Comparison of ENCODE assay signal across 3 cellular contexts in the genomic region with DNA sequence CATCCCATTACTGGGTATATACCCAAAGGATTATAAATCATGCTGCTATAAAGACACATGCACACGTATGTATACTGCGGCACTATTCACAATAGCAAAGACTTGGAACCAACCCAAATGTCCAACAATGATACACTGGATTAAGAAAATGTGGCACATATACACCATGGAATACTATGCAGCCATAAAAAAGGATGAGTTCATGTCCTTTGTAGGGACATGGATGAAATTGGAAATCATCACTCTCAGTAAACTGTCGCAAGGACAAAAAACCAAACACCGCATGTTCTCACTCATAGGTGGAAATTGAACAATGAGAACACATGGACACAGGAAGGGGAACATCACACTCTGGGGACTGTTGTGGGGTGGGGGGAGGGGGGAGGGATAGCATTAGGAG. TPM values are rescaled to one million over a fixed set of nuclear protein-coding genes. Genes with fewer than 3 reads are reported as not detected.
DNase-seq lines count a peak whose midpoint lies in the region; ATAC-seq, FAIRE-seq and TF ChIP-seq lines count a peak whose summit lies in the region.
"Not testable (repeated sequence)": the region's sequence is repeated elsewhere in the genome, so short reads cannot be mapped to it uniquely, and the experiment has no call there.

No MANE protein-coding gene starts in this region.

- not testable (repeated sequence) for TF ChIP-seq POLR2A in K562 (conservative IDR thresholded peaks at IDR 0.05)

- DNase-seq in K562 (ENCODE audit: extremely low read depth in 1 of 4, low spot score in 3 of 4), result not testable (repeated sequence)

- H4K20me1 ChIP-seq in K562 (replicated peaks; ENCODE audit: control insufficient read depth, insufficient read depth, low read length), result not testable (repeated sequence)

- H3K4me1 Mint-ChIP-seq in stimulated activated naive CD8-positive, alpha-beta T cell treated with anti-CD3 and anti-CD28 coated beads, Interleukin-15, Interleukin-2, amounts not matched to agents 100 ng/mL and 50 ng/mL, for 24 hours (ENCODE audit: low read depth), result peaks cover 24% of the 10 kb centered on the region

- CTCF ChIA-PET in HEK293 (lab: Yijun Ruan, JAX); K562 (lab: Yijun Ruan, JAX; ENCODE audit: low intra/inter-chr PET ratio): not testable (repeated sequence)

- H3K9ac ChIP-seq in K562 (ENCODE audit: insufficient read depth in 1 of 2, low read depth in 2 of 2, low read length in 2 of 2), result not testable (repeated sequence)

- WGBS in K562 (ENCODE audit: insufficient coverage, low coverage, missing lambda C conversion rate), result 88% methylated on average over 2 of the region's 4 CpGs

- H3K79me2 ChIP-seq in K562 (ENCODE audit: control insufficient read depth, insufficient read depth, low read length), result not testable (repeated sequence)

- H3K9me3 Mint-ChIP-seq in stimulated activated naive CD8-positive, alpha-beta T cell treated with anti-CD3 and anti-CD28 coated beads, Interleukin-15, Interleukin-2, amounts not matched to agents 100 ng/mL and 50 ng/mL, for 24 hours, result not testable (repeated sequence)

- not testable (repeated sequence) for H3K9me1 ChIP-seq in K562 (ENCODE audit: control insufficient read depth, insufficient read depth, low read length)

- H3K27me3 ChIP-seq in K562 (ENCODE audit: control insufficient read depth in 2 of 2, insufficient read depth in 2 of 2, low read length in 2 of 2), result not testable (repeated sequence)

- not testable (repeated sequence) for TF ChIP-seq RAD21 in K562 (CRISPR knock-in tag; conservative IDR thresholded peaks at IDR 0.05 in 1 of 2, IDR thresholded peaks at IDR 0.05 in 1 of 2)

- POLR2A ChIA-PET in HEK293 (lab: Yijun Ruan, JAX); K562 (lab: Yijun Ruan, JAX): not testable (repeated sequence)

- not testable (repeated sequence) for BruUV-seq in K562 (replicated peaks; lab: Mats Ljungman, UMichigan)

- H3K4me2 ChIP-seq in K562 (ENCODE audit: insufficient read depth, low read length), result not testable (repeated sequence)

- not testable (repeated sequence) for H3K4me3 ChIP-seq in HEK293 (ENCODE audit: low read depth, low read length); K562

- peak overlapping the region; percentile 63 for H3K27ac Mint-ChIP-seq in stimulated activated naive CD8-positive, alpha-beta T cell treated with anti-CD3 and anti-CD28 coated beads, Interleukin-15, Interleukin-2, amounts not matched to agents 100 ng/mL and 50 ng/mL, for 24 hours

- not testable (repeated sequence) for ATAC-seq in K562

- H3K27me3 Mint-ChIP-seq in stimulated activated naive CD8-positive, alpha-beta T cell treated with anti-CD3 and anti-CD28 coated beads, Interleukin-15, Interleukin-2, amounts not matched to agents 100 ng/mL and 50 ng/mL, for 24 hours, result not testable (repeated sequence)

- H3K36me3 ChIP-seq in HEK293 (ENCODE audit: control insufficient read depth in 2 of 2, insufficient read depth in 1 of 2, low read length in 2 of 2); K562 (ENCODE audit: control insufficient read depth, insufficient read depth, low read length): not testable (repeated sequence)

- H3K9me3 ChIP-seq in HEK293 (ENCODE audit: control insufficient read depth, insufficient read depth, low read depth, low read length); K562 (replicated peaks; ENCODE audit: control insufficient read depth, insufficient read depth, low read depth, low read length): not testable (repeated sequence)

- TF ChIP-seq CTCF in HEK293 (tag by site-specific recombination; IDR thresholded peaks at IDR 0.05); K562 (IDR thresholded peaks at IDR 0.05 in 2 of 3, conservative IDR thresholded peaks at IDR 0.05 in 1 of 3; ENCODE audit: insufficient read depth in 2 of 3, low read depth in 1 of 3, low read length in 3 of 3): not testable (repeated sequence)

- H2AFZ ChIP-seq in K562 (ENCODE audit: low read depth, low read length), result not testable (repeated sequence)

- not testable (repeated sequence) for FAIRE-seq in K562 (lab: Jason Lieb, UNC)

- H3K4me3 Mint-ChIP-seq in stimulated activated naive CD8-positive, alpha-beta T cell treated with anti-CD3 and anti-CD28 coated beads, Interleukin-15, Interleukin-2, amounts not matched to agents 100 ng/mL and 50 ng/mL, for 24 hours, result not testable (repeated sequence)

- not testable (repeated sequence) for H3K27ac ChIP-seq in HEK293 (ENCODE audit: extremely low read depth, low read depth, low read length); K562 (ENCODE audit: extremely low read depth, low read depth, low read length)

- TF ChIP-seq EP300 in K562 (IDR thresholded peaks at IDR 0.05; ENCODE audit: low read length), result not testable (repeated sequence)

- in situ Hi-C loops in K562 (cut with MboI), result not testable (repeated sequence)

- not testable (repeated sequence) for H3K36me3 Mint-ChIP-seq in stimulated activated naive CD8-positive, alpha-beta T cell treated with anti-CD3 and anti-CD28 coated beads, Interleukin-15, Interleukin-2, amounts not matched to agents 100 ng/mL and 50 ng/mL, for 24 hours (ENCODE audit: low read depth)

- not testable (repeated sequence) for H3K4me1 ChIP-seq in HEK293 (ENCODE audit: control insufficient read depth, insufficient read depth, low read length)
- H3K4me1 ChIP-seq in K562 (replicated peaks in 1 of 2; ENCODE audit: control insufficient read depth in 2 of 2, insufficient read depth in 2 of 2, low read length in 2 of 2), result peaks cover 3 to 21% of the 10 kb centered on the region in 2 experiments; a peak in 2 of 5 replicates

- intact Hi-C loops in K562 (cut with micrococcal nuclease), result not testable (repeated sequence)

TF ChIP-seq in K562, 482 proteins besides CTCF, POLR2A, EP300 and RAD21:
- TF ChIP-seq BCOR (IDR thresholded peaks at IDR 0.05), result peak; percentile 53; the same call in 1 of the 2 replicates
- peak; percentile 46 for TF ChIP-seq ZNF146 (CRISPR knock-in tag; IDR thresholded peaks at IDR 0.05; ENCODE audit: unreplicated experiment)

RNA-seq across cellular contexts. Expression of gene CEP120, which starts 35.8 kb away (rescaled TPM):
- total RNA-seq in K562 (2011; cell fraction: chromatin; rRNA removed; ENCODE audit: low replicate concordance), result 90.2 and 99.8 TPM in 2 replicates
- total RNA-seq in K562 (2011; cell fraction: nucleolus; rRNA removed), result 24.0 and 29.1 TPM in 2 replicates
- total RNA-seq in K562 (2011; cell fraction: nucleoplasm; rRNA removed), result 14.7 and 29.8 TPM in 2 replicates
- total RNA-seq in K562 (2014; rRNA removed) (12.4 and 13.6 TPM in 2 replicates), K562 (2014; rRNA removed; fragmentation: Illumina TruSeq; extraction: Trizol) (21.0 and 22.1 TPM in 2 replicates), K562 (2015; rRNA removed; fragmentation: Illumina TruSeq; extraction: Trizol) (18.1 and 19.0 TPM in 2 replicates), K562 (2021) (18.9 and 20.5 TPM in 2 replicates)
- polyA plus RNA-seq in K562 (2011; rRNA removed) (24.9 and 26.1 TPM in 2 replicates), K562 (2014; fragmentation: Illumina TruSeq; extraction: Trizol) (12.9 and 14.4 TPM in 2 replicates), K562 (2014; fragmentation: Nextera tagmentation; extraction: Ambion mirVana) (1 to 10 TPM; 3.3 to 3.9 TPM), K562 (2014; rRNA removed) (9.1 and 10.1 TPM in 2 replicates)
- polyA plus RNA-seq in K562 (2011; cell fraction: cytosol; rRNA removed), result 8.4 and 14.0 TPM in 2 replicates
- 30.7 and 32.9 TPM in 2 replicates for polyA plus RNA-seq in K562 (2011; cell fraction: nucleus; rRNA removed)
- 6.1 and 11.1 TPM in 2 replicates for polyA plus RNA-seq in K562 (2012)
- polyA minus RNA-seq in K562 (2011; rRNA and poly(A)+ RNA removed), result 61.2 and 64.1 TPM in 2 replicates
- polyA minus RNA-seq in K562 (2011; cell fraction: cytosol; rRNA and poly(A)+ RNA removed), result 9.6 and 11.6 TPM in 2 replicates
- 28.1 and 44.1 TPM in 2 replicates for polyA minus RNA-seq in K562 (2011; cell fraction: nucleus; rRNA and poly(A)+ RNA removed)

RNA-seq across cellular contexts. Expression of gene CSNK1G3, which starts 53.0 kb away (rescaled TPM):
- total RNA-seq in K562 (2011; cell fraction: chromatin; rRNA removed; ENCODE audit: low replicate concordance), result 8.0 and 26.5 TPM in 2 replicates
- total RNA-seq in K562 (2011; cell fraction: nucleolus; rRNA removed), result 1.5 and 3.0 TPM in 2 replicates
- total RNA-seq in K562 (2011; cell fraction: nucleoplasm; rRNA removed), result 6.6 and 7.8 TPM in 2 replicates
- total RNA-seq in K562 (2014; rRNA removed) (13.2 and 14.0 TPM in 2 replicates), K562 (2014; rRNA removed; fragmentation: Illumina TruSeq; extraction: Trizol) (21.9 and 26.4 TPM in 2 replicates), K562 (2015; rRNA removed; fragmentation: Illumina TruSeq; extraction: Trizol) (21.2 and 21.3 TPM in 2 replicates), K562 (2021) (26.2 and 27.6 TPM in 2 replicates)
- polyA plus RNA-seq in K562 (2011; rRNA removed) (5.4 and 13.6 TPM in 2 replicates), K562 (2014; fragmentation: Illumina TruSeq; extraction: Trizol) (22.5 and 23.5 TPM in 2 replicates), K562 (2014; fragmentation: Nextera tagmentation; extraction: Ambion mirVana) (10 to 100 TPM in 1 of 2 experiments, 1 to 10 TPM in 1; 8.3 to 11.4 TPM), K562 (2014; rRNA removed) (14.7 and 16.5 TPM in 2 replicates)
- 1.8 and 3.3 TPM in 2 replicates for polyA plus RNA-seq in K562 (2011; cell fraction: cytosol; rRNA removed)
- 2.2 and 5.3 TPM in 2 replicates for polyA plus RNA-seq in K562 (2011; cell fraction: nucleus; rRNA removed)
- polyA plus RNA-seq in K562 (2012), result 12.4 and 13.5 TPM in 2 replicates
- polyA minus RNA-seq in K562 (2011; rRNA and poly(A)+ RNA removed), result 18.8 and 31.0 TPM in 2 replicates
- polyA minus RNA-seq in K562 (2011; cell fraction: cytosol; rRNA and poly(A)+ RNA removed), result 5.4 and 15.3 TPM in 2 replicates
- polyA minus RNA-seq in K562 (2011; cell fraction: nucleus; rRNA and poly(A)+ RNA removed), result 7.8 and 9.4 TPM in 2 replicates
